ENCODE assay signal across 9 cellular contexts in genomic region chr6:36598326-36598725, GRCh38. TPM values are rescaled to one million over a fixed set of nuclear protein-coding genes. Genes with fewer than 3 reads are reported as not detected.
DNase-seq lines count a peak whose midpoint lies in the region; ATAC-seq and TF ChIP-seq lines count a peak whose summit lies in the region.
"Had no signal": no experiment of that assay in that cellular context is flagged by ENCODE, and none has a peak within 500 bp of the region (broad histone marks: within the 10 kb centered on the region; RNA-seq: fewer than 3 reads in every experiment).

No MANE protein-coding gene starts in this region.

- H3K27ac Mint-ChIP-seq in activated CD4-positive, alpha-beta memory T cell treated with anti-CD3 and anti-CD28 coated beads, Interleukin-2, amount 10 ng/mL, durations not matched to agents 7 days and 5 days, result peak overlapping the region; percentile 78

- H3K27ac ChIP-seq in HEK293 (ENCODE audit: extremely low read depth, low read depth, low read length), result no peak overlapping the region
- H3K27ac ChIP-seq in skeletal muscle tissue (ENCODE audit: low read depth, low read length), result peak overlapping the region; percentile 4

- no peaks in the 10 kb centered on the region for H3K27me3 Mint-ChIP-seq in activated CD4-positive, alpha-beta memory T cell treated with anti-CD3 and anti-CD28 coated beads, Interleukin-2, amount 10 ng/mL, durations not matched to agents 7 days and 5 days

- POLR2A ChIA-PET in HEK293 (lab: Yijun Ruan, JAX), result interaction anchor here (0.6 to 2.2 kb wide), 11 partner anchors 10 to 1220 kb away, joined by 3 to 25 read pairs (median 5); partner anchors contain the start of gene CDKN1A
- POLR2A ChIA-PET in activated CD4-positive, alpha-beta memory T cell treated with anti-CD3 and anti-CD28 coated beads, Interleukin-2, amount 10 ng/mL, durations not matched to agents 7 days and 5 days (lab: Charles Lee), result interaction anchor here (0.8 to 12.9 kb wide), 16 partner anchors 11 to 572 kb away, joined by 3 to 225 read pairs (median 4); partner anchors contain the start of genes CDKN1A, PIM1, PPIL1 and STK38

- H3K27me3 ChIP-seq in iPS-15b (ENCODE audit: control insufficient read depth, insufficient read depth, low read length) (no peaks in the 10 kb centered on the region), skeletal muscle tissue (ENCODE audit: control insufficient read depth in 3 of 3, insufficient read depth in 3 of 3, low read length in 3 of 3) (no peaks in the 10 kb centered on the region)

- H3K9me3 Mint-ChIP-seq in activated CD4-positive, alpha-beta memory T cell treated with anti-CD3 and anti-CD28 coated beads, Interleukin-2, amount 10 ng/mL, durations not matched to agents 7 days and 5 days, result no peaks in the 10 kb centered on the region

- TF ChIP-seq CTCF in HEK293 (tag by site-specific recombination; IDR thresholded peaks at IDR 0.05), result no peak

- H3K4me3 ChIP-seq in HEK293 (ENCODE audit: low read depth, low read length), result peak overlapping the region; percentile 15
- peak overlapping the region; percentile 98 for H3K4me3 ChIP-seq in iPS-15b (ENCODE audit: low read depth, low read length)
- peak overlapping the region; percentile 23 to 99 (median 51) for H3K4me3 ChIP-seq in skeletal muscle tissue (ENCODE audit: low read length in 3 of 3)

- ATAC-seq in GM21526 (IDR thresholded peaks at IDR 0.05; ENCODE audit: low FRiP score, unreplicated experiment) (no peak), GM18502 (IDR thresholded peaks at IDR 0.05; ENCODE audit: poor library complexity, unreplicated experiment) (no peak), GM19324 (IDR thresholded peaks at IDR 0.05; ENCODE audit: low FRiP score, unreplicated experiment) (no peak)

- H3K4me3 Mint-ChIP-seq in activated CD4-positive, alpha-beta memory T cell treated with anti-CD3 and anti-CD28 coated beads, Interleukin-2, amount 10 ng/mL, durations not matched to agents 7 days and 5 days, result peak overlapping the region; percentile 91

- H3K9me3 ChIP-seq in HEK293 (ENCODE audit: control insufficient read depth, insufficient read depth, low read depth, low read length) (no peaks in the 10 kb centered on the region), iPS-15b (ENCODE audit: control insufficient read depth, insufficient read depth, low read length) (no peaks in the 10 kb centered on the region), skeletal muscle tissue (ENCODE audit: control insufficient read depth in 3 of 3, low read length in 3 of 3) (no peaks in the 10 kb centered on the region)

- H3K9ac ChIP-seq in iPS-15b (ENCODE audit: low read depth, low read length) (peak overlapping the region; percentile 16), skeletal muscle tissue (ENCODE audit: low read depth in 1 of 3, low read length in 3 of 3) (peak overlapping the region in 2 of 3 donors; percentile 40 to 51)

- no peak for DNase-seq in activated CD4-positive, alpha-beta memory T cell treated with anti-CD3 and anti-CD28 coated beads, Interleukin-2, amount 10 ng/mL, durations not matched to agents 7 days and 5 days
- DNase-seq in glomerular visceral epithelial cell (ENCODE audit: extremely low spot score), result no peak
- DNase-seq: NCI-H2081 treated with DMSO at 0.1 percent for 48 hours had no signal

- peaks cover 10% of the 10 kb centered on the region; the same call in 1 of the 2 replicates for H3K4me1 ChIP-seq in HEK293 (ENCODE audit: control insufficient read depth, insufficient read depth, low read length)
- peaks cover 3% of the 10 kb centered on the region for H3K4me1 ChIP-seq in iPS-15b (ENCODE audit: control insufficient read depth, insufficient read depth, low read length)
- peaks cover 37 to 54% (median 42%) of the 10 kb centered on the region in 3 donors for H3K4me1 ChIP-seq in skeletal muscle tissue (ENCODE audit: control insufficient read depth in 3 of 3, insufficient read depth in 3 of 3, low read length in 3 of 3)

- H3K4me1 Mint-ChIP-seq in activated CD4-positive, alpha-beta memory T cell treated with anti-CD3 and anti-CD28 coated beads, Interleukin-2, amount 10 ng/mL, durations not matched to agents 7 days and 5 days, result peaks cover 65% of the 10 kb centered on the region

- peaks cover 66 to 88% of the 10 kb centered on the region in 2 experiments for H3K36me3 ChIP-seq in HEK293 (ENCODE audit: control insufficient read depth in 2 of 2, insufficient read depth in 1 of 2, low read length in 2 of 2)
- peaks cover 65% of the 10 kb centered on the region for H3K36me3 ChIP-seq in iPS-15b (ENCODE audit: control insufficient read depth, insufficient read depth, low read length)
- H3K36me3 ChIP-seq in skeletal muscle tissue (ENCODE audit: control insufficient read depth in 3 of 3, insufficient read depth in 3 of 3, low read length in 3 of 3), result peaks cover 44 to 56% (median 53%) of the 10 kb centered on the region in 3 donors

- peaks cover 93% of the 10 kb centered on the region for H3K36me3 Mint-ChIP-seq in activated CD4-positive, alpha-beta memory T cell treated with anti-CD3 and anti-CD28 coated beads, Interleukin-2, amount 10 ng/mL, durations not matched to agents 7 days and 5 days (ENCODE audit: low read depth)

- CTCF ChIA-PET in HEK293 (lab: Yijun Ruan, JAX), result interaction anchor here (0.8 to 1.5 kb wide), 5 partner anchors 17 to 296 kb away, joined by 4 to 8 read pairs (median 5); no protein-coding TSS in a partner anchor
- CTCF ChIA-PET in activated CD4-positive, alpha-beta memory T cell treated with anti-CD3 and anti-CD28 coated beads, Interleukin-2, amount 10 ng/mL, durations not matched to agents 7 days and 5 days (lab: Charles Lee), result interaction anchor here (0.6 to 4.3 kb wide), 9 partner anchors 8 to 257 kb away, joined by 3 to 26 read pairs (median 3); partner anchors contain the start of gene CDKN1A

TF ChIP-seq in HEK293, 187 proteins besides CTCF, POLR2A, EP300 and RAD21:
- TF ChIP-seq ZNF747 (tag by site-specific recombination; IDR thresholded peaks at IDR 0.05) (no peak), ZNF19 (tag by site-specific recombination; IDR thresholded peaks at IDR 0.05; ENCODE audit: low read depth) (no peak), ZNF169 (tag by site-specific recombination; IDR thresholded peaks at IDR 0.05) (no peak), PRDM10 (tag by site-specific recombination; IDR thresholded peaks at IDR 0.05) (peak; percentile 44), ZNF48 (tag by site-specific recombination; IDR thresholded peaks at IDR 0.05) (no peak)

RNA-seq across cellular contexts. Expression of gene SRSF3, which starts 4.2 kb away (rescaled TPM):
- total RNA-seq in activated CD4-positive, alpha-beta memory T cell treated with anti-CD3 and anti-CD28 coated beads, Interleukin-2, amount 10 ng/mL, durations not matched to agents 7 days and 5 days, result 100 to 1,000 TPM; 384 to 385 TPM
- 144 TPM for total RNA-seq in skeletal muscle tissue

RNA-seq across cellular contexts. Expression of gene STK38, which starts 51.0 kb away (rescaled TPM):
- 10 to 100 TPM; 88.9 to 93.2 TPM for total RNA-seq in activated CD4-positive, alpha-beta memory T cell treated with anti-CD3 and anti-CD28 coated beads, Interleukin-2, amount 10 ng/mL, durations not matched to agents 7 days and 5 days
- total RNA-seq in skeletal muscle tissue, result 16.2 TPM

Comparison
In these comparisons a context has a peak if more than half of its experiments do, and no peak if none do; other contexts are left out.
1. H3K4me3 ChIP-seq: peak in every context shown above with its lines; median percentile 98 in iPS-15b; 51 in skeletal muscle tissue; 15 in HEK293.